ENCODE assay signal across 17 cellular contexts in the genomic region with DNA sequence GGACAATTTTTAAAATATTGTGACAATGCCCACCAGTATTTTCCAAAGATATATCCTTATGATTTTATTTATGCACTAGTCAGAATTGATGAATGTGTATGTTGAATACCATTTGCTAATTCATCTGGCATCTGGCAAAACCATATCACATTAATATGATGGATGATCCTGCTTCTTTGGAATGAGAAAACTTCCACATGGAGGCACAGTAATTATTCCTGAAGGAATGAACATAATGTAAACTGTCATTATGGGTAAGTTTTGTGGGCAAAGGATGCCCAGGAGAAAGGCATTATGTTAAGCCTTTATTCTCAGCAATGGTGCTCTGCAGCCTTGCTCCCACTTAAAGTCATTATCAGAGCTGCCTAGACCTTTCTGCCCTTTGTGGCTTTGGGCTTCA.
"Had no signal": no experiment of that assay in that cellular context is flagged by ENCODE, and none has a peak within 500 bp of the region (broad histone marks: within the 10 kb centered on the region; RNA-seq: fewer than 3 reads in every experiment).

No MANE protein-coding gene starts in this region.

- H3K9me3 Mint-ChIP-seq: activated B cell treated with CpG ODN at 0.5 μM for 24 hours; activated CD4-positive, alpha-beta T cell treated with anti-CD3 and anti-CD28 coated beads, Interleukin-2, amount 10 ng/mL, durations not matched to agents 7 days and 5 days; activated T-helper 17 cell treated with anti-CD3 and anti-CD28 coated beads, Interleukin-2, amount 50 U/mL, for 72 hours; neural crest cell; stimulated activated memory B cell treated with anti-CD40 and anti-IgM and Interleukin-4, amounts not matched to agents 10 μg/mL and 1 μg/mL and 100 μg/mL, for 72 hours had no signal

- ATAC-seq: activated T-helper 17 cell treated with anti-CD3 and anti-CD28 coated beads, Interleukin-2, amount 50 U/mL, for 72 hours; effector memory CD8-positive, alpha-beta T cell; pancreas; stimulated activated memory B cell treated with anti-CD40 and anti-IgM and Interleukin-4, amounts not matched to agents 10 μg/mL and 1 μg/mL and 100 μg/mL, for 72 hours; T-helper 17 cell had no signal

- H3K4me1 Mint-ChIP-seq: activated B cell treated with CpG ODN at 0.5 μM for 24 hours; activated CD4-positive, alpha-beta T cell treated with anti-CD3 and anti-CD28 coated beads, Interleukin-2, amount 10 ng/mL, durations not matched to agents 7 days and 5 days; activated T-helper 17 cell treated with anti-CD3 and anti-CD28 coated beads, Interleukin-2, amount 50 U/mL, for 72 hours; neural crest cell; stimulated activated memory B cell treated with anti-CD40 and anti-IgM and Interleukin-4, amounts not matched to agents 10 μg/mL and 1 μg/mL and 100 μg/mL, for 72 hours; T-helper 17 cell had no signal

- H3K27me3 Mint-ChIP-seq: activated B cell treated with CpG ODN at 0.5 μM for 24 hours; activated CD4-positive, alpha-beta T cell treated with anti-CD3 and anti-CD28 coated beads, Interleukin-2, amount 10 ng/mL, durations not matched to agents 7 days and 5 days; activated T-helper 17 cell treated with anti-CD3 and anti-CD28 coated beads, Interleukin-2, amount 50 U/mL, for 72 hours; effector memory CD8-positive, alpha-beta T cell; stimulated activated memory B cell treated with anti-CD40 and anti-IgM and Interleukin-4, amounts not matched to agents 10 μg/mL and 1 μg/mL and 100 μg/mL, for 72 hours; T-helper 17 cell had no signal

- H3K4me3 Mint-ChIP-seq: activated B cell treated with CpG ODN at 0.5 μM for 24 hours; activated CD4-positive, alpha-beta T cell treated with anti-CD3 and anti-CD28 coated beads, Interleukin-2, amount 10 ng/mL, durations not matched to agents 7 days and 5 days; activated T-helper 17 cell treated with anti-CD3 and anti-CD28 coated beads, Interleukin-2, amount 50 U/mL, for 72 hours; effector memory CD8-positive, alpha-beta T cell; neural crest cell; stimulated activated memory B cell treated with anti-CD40 and anti-IgM and Interleukin-4, amounts not matched to agents 10 μg/mL and 1 μg/mL and 100 μg/mL, for 72 hours; T-helper 17 cell had no signal

- H3K27me3 ChIP-seq: hepatocyte, pancreas, sigmoid colon, thyroid gland, uterus had no signal

- DNase-seq: activated B cell treated with CpG ODN at 0.5 μM for 24 hours; activated CD4-positive, alpha-beta T cell treated with anti-CD3 and anti-CD28 coated beads, Interleukin-2, amount 10 ng/mL, durations not matched to agents 7 days and 5 days; activated CD8-positive, alpha-beta memory T cell treated with anti-CD3 and anti-CD28 coated beads for 24 hours; activated naive CD4-positive, alpha-beta T cell treated with Interleukin-2 at 50 U/mL for 16 hours; aorta; dermis blood vessel endothelial cell; effector memory CD8-positive, alpha-beta T cell; islet precursor cell; pancreas; sigmoid colon; T-helper 17 cell; thyroid gland; uterus had no signal

- H3K27ac ChIP-seq: hepatocyte, pancreas, sigmoid colon, thyroid gland, uterus had no signal

- H3K27ac Mint-ChIP-seq: activated B cell treated with CpG ODN at 0.5 μM for 24 hours; activated CD4-positive, alpha-beta T cell treated with anti-CD3 and anti-CD28 coated beads, Interleukin-2, amount 10 ng/mL, durations not matched to agents 7 days and 5 days; activated T-helper 17 cell treated with anti-CD3 and anti-CD28 coated beads, Interleukin-2, amount 50 U/mL, for 72 hours; effector memory CD8-positive, alpha-beta T cell; stimulated activated memory B cell treated with anti-CD40 and anti-IgM and Interleukin-4, amounts not matched to agents 10 μg/mL and 1 μg/mL and 100 μg/mL, for 72 hours; T-helper 17 cell had no signal

- H3K9me3 ChIP-seq: pancreas, sigmoid colon, thyroid gland, uterus had no signal

- H3K36me3 Mint-ChIP-seq: stimulated activated memory B cell treated with anti-CD40 and anti-IgM and Interleukin-4, amounts not matched to agents 10 μg/mL and 1 μg/mL and 100 μg/mL, for 72 hours had no signal
